Comparison of ENCODE assay signal across 24 cellular contexts in genomic region chr9:14277761-14278160, GRCh38. TPM values are rescaled to one million over a fixed set of nuclear protein-coding genes. Genes with fewer than 3 reads are reported as not detected.
DNase-seq lines count a peak whose midpoint lies in the region; ATAC-seq, FAIRE-seq and TF ChIP-seq lines count a peak whose summit lies in the region.
"Had no signal": no experiment of that assay in that cellular context is flagged by ENCODE, and none has a peak within 500 bp of the region (broad histone marks: within the 10 kb centered on the region; RNA-seq: fewer than 3 reads in every experiment).

No MANE protein-coding gene starts in this region.

- H3K36me3 ChIP-seq in right lobe of liver (no peaks in the 10 kb centered on the region), HepG2 (replicated peaks in 1 of 2; ENCODE audit: control insufficient read depth in 1 of 2, insufficient read depth in 2 of 2, low read length in 2 of 2) (no peaks in the 10 kb centered on the region), pancreas (no peaks in the 10 kb centered on the region)
- H3K36me3 ChIP-seq: prostate gland, upper lobe of right lung had no signal

- H3K4me2 ChIP-seq in HepG2 (ENCODE audit: low read depth, low read length): no peak overlapping the region
- H3K4me2 ChIP-seq: PC-9 had no signal

- WGBS in right lobe of liver (ENCODE audit: insufficient coverage, low coverage, low lambda C conversion rate, missing lambda C conversion rate): 73% methylated on average over 3 of the region's 3 CpGs
- 43% methylated on average over 3 of the region's 3 CpGs for WGBS in HepG2 (ENCODE audit: low lambda C conversion rate)
- 75 to 81% methylated on average over 3 of the region's 3 CpGs for WGBS in pancreas, 2 donors

- no peak for TF ChIP-seq RAD21 in HepG2 (CRISPR knock-in tag; IDR thresholded peaks at IDR 0.05)

- intact Hi-C loops in right lobe of liver (cut with DNase I): no loop called here
- intact Hi-C loops in HepG2 (cut with micrococcal nuclease; ENCODE audit: unreplicated experiment): no loop called here
- intact Hi-C loops in pancreas (cut with DNase I): no loop called here

- no peak for FAIRE-seq in HepG2 (lab: Jason Lieb, UNC)
- FAIRE-seq in pancreas (lab: Jason Lieb, UNC): no peak
- FAIRE-seq: D721Med had no signal

- ATAC-seq in right lobe of liver: no peak
- no peak for ATAC-seq in HepG2
- ATAC-seq in pancreas: no peak
- no peak for ATAC-seq in activated CD8-positive, alpha-beta T cell treated with anti-CD3 and anti-CD28 coated beads, Interleukin-2, amount 10 ng/mL, durations not matched to agents 7 days and 5 days
- ATAC-seq: activated naive CD8-positive, alpha-beta T cell treated with anti-CD3 and anti-CD28 coated beads, Interleukin-2, amount 50 U/mL, for 24 hours; stimulated activated naive CD8-positive, alpha-beta T cell treated with anti-CD3 and anti-CD28 coated beads, Interleukin-15, amount 100 ng/mL, for 72 hours; WTC11 had no signal

- no peak overlapping the region for H3K9ac ChIP-seq in HepG2 (ENCODE audit: insufficient read depth, low read depth, low read length)

- H3K27me3 Mint-ChIP-seq in chondrocyte (ENCODE audit: low read depth): no peaks in the 10 kb centered on the region
- no peaks in the 10 kb centered on the region for H3K27me3 Mint-ChIP-seq in osteocyte (ENCODE audit: unreplicated experiment)
- peaks cover 6% of the 10 kb centered on the region for H3K27me3 Mint-ChIP-seq in activated CD8-positive, alpha-beta T cell treated with anti-CD3 and anti-CD28 coated beads, Interleukin-2, amount 10 ng/mL, durations not matched to agents 7 days and 5 days (ENCODE audit: low read depth)

- H3K36me3 Mint-ChIP-seq in chondrocyte (ENCODE audit: low read depth) (no peaks in the 10 kb centered on the region), osteocyte (ENCODE audit: unreplicated experiment) (peaks cover 2% of the 10 kb centered on the region)
- H3K36me3 Mint-ChIP-seq in activated CD8-positive, alpha-beta T cell treated with anti-CD3 and anti-CD28 coated beads, Interleukin-2, amount 10 ng/mL, durations not matched to agents 7 days and 5 days (ENCODE audit: low read depth): no peaks in the 10 kb centered on the region
- H3K36me3 Mint-ChIP-seq: activated CD4-positive, alpha-beta memory T cell treated with anti-CD3 and anti-CD28 coated beads for 36 hours; WTC11 had no signal

- H3K9me3 Mint-ChIP-seq in chondrocyte (ENCODE audit: low read depth) (no peaks in the 10 kb centered on the region), osteocyte (ENCODE audit: unreplicated experiment) (no peaks in the 10 kb centered on the region)
- no peaks in the 10 kb centered on the region for H3K9me3 Mint-ChIP-seq in activated CD8-positive, alpha-beta T cell treated with anti-CD3 and anti-CD28 coated beads, Interleukin-2, amount 10 ng/mL, durations not matched to agents 7 days and 5 days (ENCODE audit: insufficient read depth)
- H3K9me3 Mint-ChIP-seq: activated CD4-positive, alpha-beta memory T cell treated with anti-CD3 and anti-CD28 coated beads for 36 hours; activated naive CD8-positive, alpha-beta T cell treated with anti-CD3 and anti-CD28 coated beads, Interleukin-2, amount 50 U/mL, for 24 hours; endodermal cell; stimulated activated naive CD8-positive, alpha-beta T cell treated with anti-CD3 and anti-CD28 coated beads, Interleukin-15, amount 100 ng/mL, for 72 hours; WTC11 had no signal

- no peak overlapping the region for H3K4me3 Mint-ChIP-seq in chondrocyte (ENCODE audit: unreplicated experiment)
- H3K4me3 Mint-ChIP-seq in osteocyte (ENCODE audit: unreplicated experiment): no peak overlapping the region
- H3K4me3 Mint-ChIP-seq in activated CD8-positive, alpha-beta T cell treated with anti-CD3 and anti-CD28 coated beads, Interleukin-2, amount 10 ng/mL, durations not matched to agents 7 days and 5 days: no peak overlapping the region
- H3K4me3 Mint-ChIP-seq: activated CD4-positive, alpha-beta memory T cell treated with anti-CD3 and anti-CD28 coated beads for 36 hours; activated naive CD8-positive, alpha-beta T cell treated with anti-CD3 and anti-CD28 coated beads, Interleukin-2, amount 50 U/mL, for 24 hours; endodermal cell; stimulated activated naive CD8-positive, alpha-beta T cell treated with anti-CD3 and anti-CD28 coated beads, Interleukin-15, amount 100 ng/mL, for 72 hours; WTC11 had no signal

- TF ChIP-seq CTCF in right lobe of liver (IDR thresholded peaks at IDR 0.05) (no peak), HepG2 (CRISPR knock-in tag; IDR thresholded peaks at IDR 0.05) (no peak), chondrocyte (IDR thresholded peaks at IDR 0.05) (no peak), osteocyte (IDR thresholded peaks at IDR 0.05) (no peak), pancreas (IDR thresholded peaks at IDR 0.05) (no peak)

- POLR2A ChIA-PET in HepG2 (lab: Yijun Ruan, JAX): interaction anchor here (1.3 kb wide), 1 partner anchor 37 kb away, joined by 3 read pairs; no protein-coding TSS in a partner anchor
- POLR2A ChIA-PET in activated CD8-positive, alpha-beta T cell treated with anti-CD3 and anti-CD28 coated beads, Interleukin-2, amount 10 ng/mL, durations not matched to agents 7 days and 5 days (lab: Charles Lee): no interaction called here

- H3K27ac Mint-ChIP-seq in chondrocyte (ENCODE audit: unreplicated experiment) (peak overlapping the region; percentile 53), osteocyte (ENCODE audit: unreplicated experiment) (peak overlapping the region; percentile 78)
- no peak overlapping the region for H3K27ac Mint-ChIP-seq in activated CD8-positive, alpha-beta T cell treated with anti-CD3 and anti-CD28 coated beads, Interleukin-2, amount 10 ng/mL, durations not matched to agents 7 days and 5 days
- H3K27ac Mint-ChIP-seq: activated CD4-positive, alpha-beta memory T cell treated with anti-CD3 and anti-CD28 coated beads for 36 hours; activated naive CD8-positive, alpha-beta T cell treated with anti-CD3 and anti-CD28 coated beads, Interleukin-2, amount 50 U/mL, for 24 hours; endodermal cell; stimulated activated naive CD8-positive, alpha-beta T cell treated with anti-CD3 and anti-CD28 coated beads, Interleukin-15, amount 100 ng/mL, for 72 hours; WTC11 had no signal

- H3K4me1 Mint-ChIP-seq in chondrocyte (ENCODE audit: low read depth) (peaks cover 85% of the 10 kb centered on the region), osteocyte (ENCODE audit: unreplicated experiment) (peaks cover 90% of the 10 kb centered on the region)
- peaks cover 3% of the 10 kb centered on the region for H3K4me1 Mint-ChIP-seq in activated CD8-positive, alpha-beta T cell treated with anti-CD3 and anti-CD28 coated beads, Interleukin-2, amount 10 ng/mL, durations not matched to agents 7 days and 5 days (ENCODE audit: low read depth)
- H3K4me1 Mint-ChIP-seq: stimulated activated naive CD8-positive, alpha-beta T cell treated with anti-CD3 and anti-CD28 coated beads, Interleukin-15, amount 100 ng/mL, for 72 hours had no signal

- H2AFZ ChIP-seq in HepG2 (ENCODE audit: low read length): no peak overlapping the region
- H2AFZ ChIP-seq: PC-9 had no signal

- H3K27me3 ChIP-seq in right lobe of liver: no peaks in the 10 kb centered on the region
- H3K27me3 ChIP-seq in HepG2 (ENCODE audit: control insufficient read depth in 1 of 2, insufficient read depth in 2 of 2, low read length in 2 of 2): no peaks in the 10 kb centered on the region
- H3K27me3 ChIP-seq in pancreas: no peaks in the 10 kb centered on the region
- H3K27me3 ChIP-seq: upper lobe of right lung had no signal

- H4K20me1 ChIP-seq in HepG2 (ENCODE audit: insufficient read depth, low read length): no peaks in the 10 kb centered on the region

- no peaks in the 10 kb centered on the region for H3K79me2 ChIP-seq in HepG2 (ENCODE audit: insufficient read depth, low read length)

- H3K4me3 ChIP-seq in right lobe of liver (no peak overlapping the region), HepG2 (replicated peaks in 1 of 3; ENCODE audit: insufficient read depth in 1 of 3, low read depth in 2 of 3, low read length in 3 of 3) (no peak overlapping the region), pancreas (no peak overlapping the region)
- H3K4me3 ChIP-seq: PC-9, prostate gland, upper lobe of right lung had no signal

- in situ Hi-C loops in HepG2 (cut with HindIII; ENCODE audit: extremely low pct_ligation_motif_present, low pct_unique_long_range_greater_than_20kb): loop anchor here (25.0 kb wide), 1 partner anchor 110 kb away; no protein-coding TSS in a partner anchor

- H3K9me3 ChIP-seq in right lobe of liver: no peaks in the 10 kb centered on the region
- H3K9me3 ChIP-seq in HepG2 (ENCODE audit: low read length): no peaks in the 10 kb centered on the region
- H3K9me3 ChIP-seq in pancreas: no peaks in the 10 kb centered on the region
- H3K9me3 ChIP-seq: prostate gland, upper lobe of right lung had no signal

- CTCF ChIA-PET in HepG2 (lab: Yijun Ruan, JAX; ENCODE audit: low intra/inter-chr PET ratio, low total read pairs): no interaction called here
- CTCF ChIA-PET in activated CD8-positive, alpha-beta T cell treated with anti-CD3 and anti-CD28 coated beads, Interleukin-2, amount 10 ng/mL, durations not matched to agents 7 days and 5 days (lab: Charles Lee): no interaction called here

- TF ChIP-seq EP300 in HepG2 (IDR thresholded peaks at IDR 0.05; ENCODE audit: low read depth in 2 of 2, low read length in 2 of 2): no peak
- no peak for TF ChIP-seq EP300 in HepG2 (CRISPR knock-in tag; IDR thresholded peaks at IDR 0.05; ENCODE audit: borderline replicate concordance)

- TF ChIP-seq POLR2A in right lobe of liver (IDR thresholded peaks at IDR 0.05) (no peak), HepG2 (IDR thresholded peaks at IDR 0.05; ENCODE audit: insufficient read depth in 1 of 2, low read depth in 2 of 2, low read length in 2 of 2) (no peak)

- H3K4me1 ChIP-seq in right lobe of liver: peaks cover 0 to 25% (median 4%) of the 10 kb centered on the region in 4 donors
- peaks cover 20% of the 10 kb centered on the region for H3K4me1 ChIP-seq in HepG2 (ENCODE audit: insufficient read depth, low read length)
- peaks cover 23 to 44% (median 38%) of the 10 kb centered on the region in 3 donors for H3K4me1 ChIP-seq in pancreas
- H3K4me1 ChIP-seq: prostate gland had no signal

- H3K27ac ChIP-seq in right lobe of liver: peak overlapping the region in 2 of 3 donors; percentile 1 to 3
- no peak overlapping the region for H3K27ac ChIP-seq in HepG2 (ENCODE audit: extremely low read length, insufficient read depth, low read length)
- H3K27ac ChIP-seq in pancreas: no peak overlapping the region
- H3K27ac ChIP-seq: C4-2B, PC-9, prostate gland, upper lobe of right lung had no signal

- no peak for DNase-seq in right lobe of liver
- no peak for DNase-seq in HepG2 (ENCODE audit: low spot score)
- no peak for DNase-seq in chondrocyte (ENCODE audit: low spot score)
- no peak for DNase-seq in osteocyte (ENCODE audit: extremely low spot score, unreplicated experiment)
- DNase-seq in T-helper 1 cell: no peak
- no peak for DNase-seq in pancreas
- no peak for DNase-seq in activated CD8-positive, alpha-beta T cell treated with anti-CD3 and anti-CD28 coated beads, Interleukin-2, amount 10 ng/mL, durations not matched to agents 7 days and 5 days
- DNase-seq in DMS79 treated with DMSO at 0.1 percent for 48 hours (lab: John Stamatoyannopoulos, UW): no peak
- DNase-seq: activated CD4-positive, alpha-beta memory T cell treated with anti-CD3 and anti-CD28 coated beads for 36 hours; activated gamma-delta T cell; activated naive CD8-positive, alpha-beta T cell treated with anti-CD3 and anti-CD28 coated beads, Interleukin-2, amount 50 U/mL, for 24 hours; activated T-cell treated with anti-CD3 and anti-CD28 coated beads for 4 hours; cortex of kidney; endodermal cell; H7; midbrain; PC-9; stimulated activated naive CD8-positive, alpha-beta T cell treated with anti-CD3 and anti-CD28 coated beads, Interleukin-15, amount 100 ng/mL, for 72 hours; upper lobe of right lung had no signal

- BruUV-seq in HepG2 (replicated peaks; lab: Mats Ljungman, UMichigan): no TSS peak

RNA-seq across cellular contexts. Expression of gene NFIB, which starts 36.2 kb away (rescaled TPM):
- 10 to 100 TPM; 23.0 to 45.3 (median 39.6) TPM for total RNA-seq in right lobe of liver
- 2.4 and 4.6 TPM in 2 replicates for total RNA-seq in HepG2 (2016; rRNA removed; fragmentation: Illumina TruSeq; extraction: Trizol)
- total RNA-seq in HepG2 (2016; cell fraction: cytosol; rRNA removed; fragmentation: Illumina TruSeq; extraction: Trizol; ENCODE audit: low read depth): 4.1 TPM in 2 replicates
- total RNA-seq in HepG2 (2016; cell fraction: insoluble cytoplasmic fraction; rRNA removed; fragmentation: Illumina TruSeq; extraction: Trizol): 1.6 and 4.1 TPM in 2 replicates
- 1.4 and 1.6 TPM in 2 replicates for total RNA-seq in HepG2 (2016; cell fraction: membrane; rRNA removed; fragmentation: Illumina TruSeq; extraction: Trizol)
- 18.2 and 18.4 TPM in 2 replicates for total RNA-seq in HepG2 (2016; cell fraction: nucleus; rRNA removed; fragmentation: Illumina TruSeq; extraction: Trizol)
- 0.98 and 1.4 TPM in 2 replicates for polyA plus RNA-seq in HepG2 (2011; rRNA removed)
- 0.17 and 0.32 TPM in 2 replicates for polyA plus RNA-seq in HepG2 (2011; cell fraction: cytosol; rRNA removed)
- polyA plus RNA-seq in HepG2 (2011; cell fraction: nucleus; rRNA removed): 3.9 and 4.5 TPM in 2 replicates
- polyA plus RNA-seq in HepG2 (2012): 1.1 and 1.7 TPM in 2 replicates
- 0.20 TPM in 2 replicates for polyA plus RNA-seq in HepG2 (2016; cell fraction: cytosol; fragmentation: Illumina TruSeq; extraction: Trizol; ENCODE audit: low read depth)
- polyA plus RNA-seq in HepG2 (2016; cell fraction: insoluble cytoplasmic fraction; fragmentation: Illumina TruSeq; extraction: Trizol; ENCODE audit: low read depth): 1.4 and 1.7 TPM in 2 replicates
- polyA plus RNA-seq in HepG2 (2016; cell fraction: membrane; fragmentation: Illumina TruSeq; extraction: Trizol; ENCODE audit: low read depth): 0.31 and 0.49 TPM in 2 replicates
- polyA plus RNA-seq in HepG2 (2016; cell fraction: nucleus; fragmentation: Illumina TruSeq; extraction: Trizol; ENCODE audit: insufficient read depth, low read depth): 5.7 and 6.1 TPM in 2 replicates
- polyA minus RNA-seq in HepG2 (2011; rRNA and poly(A)+ RNA removed; ENCODE audit: low replicate concordance): 3.1 and 48.1 TPM in 2 replicates
- polyA minus RNA-seq in HepG2 (2011; cell fraction: cytosol; rRNA and poly(A)+ RNA removed): 1.1 and 3.5 TPM in 2 replicates
- polyA minus RNA-seq in HepG2 (2011; cell fraction: nucleus; rRNA and poly(A)+ RNA removed): 25.6 and 28.5 TPM in 2 replicates
- 28.2 to 66.3 TPM (median 63.1 TPM) in 3 replicates for total RNA-seq in chondrocyte
- 36.1 and 39.9 TPM in 2 replicates for total RNA-seq in osteocyte
- 10 to 100 TPM; 40.9 to 65.0 (median 53.0) TPM for total RNA-seq in pancreas
- 1 to 10 TPM; 8.9 to 10.0 TPM for polyA plus RNA-seq in pancreas
- not detected for total RNA-seq in activated CD8-positive, alpha-beta T cell treated with anti-CD3 and anti-CD28 coated beads, Interleukin-2, amount 10 ng/mL, durations not matched to agents 7 days and 5 days
- total RNA-seq: activated CD4-positive, alpha-beta memory T cell treated with anti-CD3 and anti-CD28 coated beads for 36 hours; T-helper 2 cell treated with Interferon-gamma antibody and Interleukin-4, amounts not matched to agents 100 ng/mL and 5 ng/mL, for 36 hours had no signal

Comparison
In these comparisons a context has a peak if more than half of its experiments do, and no peak if none do; other contexts are left out.
1. H3K27ac ChIP-seq: peak in right lobe of liver (2 of 3); none in HepG2 (single experiment) and pancreas (0 of 4).